In the genomic region with DNA sequence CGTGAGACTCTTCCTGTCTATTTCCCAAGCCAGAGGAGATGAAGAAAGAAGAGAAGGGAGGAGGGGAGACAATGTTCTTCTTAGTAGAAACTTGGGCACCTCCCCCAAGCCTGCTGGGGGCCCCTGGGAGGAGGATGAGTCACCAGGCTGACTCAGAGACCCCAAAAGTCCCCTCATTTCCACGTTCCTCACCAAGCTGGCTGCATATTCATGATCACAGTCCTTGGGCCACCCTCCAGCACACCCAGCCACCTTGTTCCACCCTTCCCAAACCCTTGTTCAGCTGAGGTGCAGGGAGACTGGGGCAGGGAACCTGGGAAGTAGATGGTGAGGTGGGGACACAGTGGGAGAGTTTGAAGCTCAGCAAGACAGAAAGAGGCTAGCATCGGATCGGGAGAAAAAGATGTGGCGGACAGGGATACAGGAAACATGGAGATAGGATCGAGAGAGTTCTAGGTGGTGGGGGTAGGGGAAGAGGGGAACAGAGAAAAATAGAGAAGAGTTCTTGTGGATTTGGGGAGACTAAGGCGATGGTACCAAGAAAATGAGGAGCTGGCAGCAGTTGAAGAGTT, we compare ENCODE assay signal across 8 cellular contexts. TPM values are rescaled to one million over a fixed set of nuclear protein-coding genes. Genes with fewer than 3 reads are reported as not detected.
DNase-seq lines count a peak whose midpoint lies in the region; ATAC-seq and TF ChIP-seq lines count a peak whose summit lies in the region.

No MANE protein-coding gene starts in this region.

- peak; percentile 4 for TF ChIP-seq POLR2A in transverse colon (IDR thresholded peaks at IDR 0.05)

- H3K4me3 Mint-ChIP-seq in effector memory CD8-positive, alpha-beta T cell: no peak overlapping the region

- H3K27ac ChIP-seq in SK-N-MC (no peak overlapping the region), muscle layer of duodenum (ENCODE audit: low read length) (peak overlapping the region; percentile 96), transverse colon (peak overlapping the region; percentile 86 to 96 (median 86))

- peaks cover 12 to 16% of the 10 kb centered on the region in 2 donors for H3K4me1 Mint-ChIP-seq in effector memory CD8-positive, alpha-beta T cell (ENCODE audit: low read depth in 2 of 2)

- peaks cover 9 to 14% of the 10 kb centered on the region in 2 donors for H3K27me3 Mint-ChIP-seq in effector memory CD8-positive, alpha-beta T cell

- H3K27me3 ChIP-seq in muscle layer of duodenum (ENCODE audit: low read depth, low read length) (no peaks in the 10 kb centered on the region), transverse colon (no peaks in the 10 kb centered on the region)

- no peak overlapping the region for H3K27ac Mint-ChIP-seq in effector memory CD8-positive, alpha-beta T cell

- no peak for TF ChIP-seq EP300 in transverse colon (IDR thresholded peaks at IDR 0.05; ENCODE audit: low read depth)

- DNase-seq in GM12865 (ENCODE audit: low read depth) (no peak), SK-N-MC (ENCODE audit: low read depth, low spot score) (no peak), transverse colon (peak; percentile 36)
- peak; percentile 27 for DNase-seq in effector CD8-positive, alpha-beta T cell (lab: John Stamatoyannopoulos, UW)
- no peak for DNase-seq in central memory CD4-positive, alpha-beta T cell
- no peak for DNase-seq in effector memory CD8-positive, alpha-beta T cell

- H3K36me3 ChIP-seq in SK-N-MC (ENCODE audit: insufficient read depth, low read length) (no peaks in the 10 kb centered on the region), muscle layer of duodenum (ENCODE audit: control insufficient read depth in 1 of 2, insufficient read depth in 2 of 2, low read length in 2 of 2) (peaks cover 4 to 18% of the 10 kb centered on the region in 2 donors), transverse colon (no peaks in the 10 kb centered on the region)

- WGBS in transverse colon (ENCODE audit: low coverage in 1 of 2), 2 donors: 27 to 36% methylated on average over 5 to 7 of the region's 7 CpGs

- intact Hi-C loops in transverse colon (cut with DNase I; ENCODE audit: low total_unique reads): loop anchor here (2.0 to 10.0 kb wide), 2 partner anchors 189 to 311 kb away; partner anchors contain the start of genes ILF2 and NPR1

- peak overlapping the region; percentile 73 for H3K9ac ChIP-seq in SK-N-MC (ENCODE audit: insufficient read length)

- in situ Hi-C loops in transverse colon (cut with MboI; ENCODE audit: low pct_ligation_motif_present in 1 of 4, low pct_unique_long_range_greater_than_20kb in 1 of 4, low sequenced_read_pairs in 3 of 4): loop anchor here (10.0 to 25.0 kb wide), 7 partner anchors 171 to 473 kb away; partner anchors contain the start of genes ILF2 (in 2 of the 4), NPR1 (in 2 of the 4), S100A3 (in 1 of the 4) and S100A4 (in 1 of the 4)

- no peaks in the 10 kb centered on the region for H3K9me3 Mint-ChIP-seq in effector memory CD8-positive, alpha-beta T cell

- H3K36me3 Mint-ChIP-seq in effector memory CD8-positive, alpha-beta T cell (ENCODE audit: insufficient read depth): peaks cover 2% of the 10 kb centered on the region

- H3K4me1 ChIP-seq in muscle layer of duodenum (ENCODE audit: control insufficient read depth in 1 of 2, insufficient read depth in 2 of 2, low read length in 2 of 2) (peaks cover 10 to 20% of the 10 kb centered on the region in 2 donors), transverse colon (peaks cover 0 to 33% (median 14%) of the 10 kb centered on the region in 4 donors)

- TF ChIP-seq CTCF in GM12865 (IDR thresholded peaks at IDR 0.05; ENCODE audit: insufficient read depth, low read depth, low read length, missing control alignments) (no peak), transverse colon (IDR thresholded peaks at IDR 0.05) (no peak)

- H3K9me3 ChIP-seq in SK-N-MC (ENCODE audit: low read depth, low read length) (no peaks in the 10 kb centered on the region), muscle layer of duodenum (ENCODE audit: control insufficient read depth in 1 of 2, low read length in 2 of 2) (no peaks in the 10 kb centered on the region), transverse colon (no peaks in the 10 kb centered on the region)

- H3K4me3 ChIP-seq in GM12865 (ENCODE audit: low read depth, low read length) (peak overlapping the region; percentile 52), SK-N-MC (peak overlapping the region; percentile 86), muscle layer of duodenum (ENCODE audit: low read depth in 1 of 2, low read length in 2 of 2) (peak overlapping the region; percentile 72 to 88), transverse colon (peak overlapping the region; percentile 17 to 67 (median 60))

- no peak for ATAC-seq in effector memory CD8-positive, alpha-beta T cell (replicated peaks)
- ATAC-seq in HG02678 (IDR thresholded peaks at IDR 0.05; ENCODE audit: unreplicated experiment): no peak

RNA-seq across cellular contexts. Expression of gene RAB13, which starts 0.7 kb away (rescaled TPM):
- total RNA-seq in transverse colon: 10 to 100 TPM in 2 of 4 donors, 1 to 10 TPM in 2; 4.0 to 27.9 (median 15.4) TPM

RNA-seq across cellular contexts. Expression of gene RPS27, which starts 5.1 kb away (rescaled TPM):
- 1,000 to 10,000 TPM in 2 of 4 donors, 100 to 1,000 TPM in 2; 222 to 1,839 (median 900) TPM for total RNA-seq in transverse colon

RNA-seq across cellular contexts. Expression of gene JTB, which starts 8.0 kb away (rescaled TPM):
- 100 to 1,000 TPM in 3 of 4 donors, 10 to 100 TPM in 1; 88.8 to 303 (median 280) TPM for total RNA-seq in transverse colon

RNA-seq across cellular contexts. Expression of gene CREB3L4, which starts 17.7 kb away (rescaled TPM):
- total RNA-seq in transverse colon: 10 to 100 TPM in 2 of 4 donors, 1 to 10 TPM in 2; 2.2 to 18.7 (median 11.6) TPM

RNA-seq across cellular contexts. Expression of gene SLC39A1, which starts 22.1 kb away (rescaled TPM):
- total RNA-seq in transverse colon: 10 to 100 TPM; 19.9 to 80.0 (median 47.1) TPM

Comparison
In these comparisons a context has a peak if more than half of its experiments do, and no peak if none do; other contexts are left out.
1. DNase-seq: peak in effector CD8-positive, alpha-beta T cell (single experiment) and transverse colon (single experiment); none in GM12865 (single experiment), SK-N-MC (single experiment), central memory CD4-positive, alpha-beta T cell (single experiment) and effector memory CD8-positive, alpha-beta T cell (0 of 3).
2. Peak in every context shown above with its lines, with median percentiles within 50 percentile points of each other: H3K4me3 ChIP-seq.